Comparison of ENCODE assay signal across 21 cellular contexts in the genomic region with DNA sequence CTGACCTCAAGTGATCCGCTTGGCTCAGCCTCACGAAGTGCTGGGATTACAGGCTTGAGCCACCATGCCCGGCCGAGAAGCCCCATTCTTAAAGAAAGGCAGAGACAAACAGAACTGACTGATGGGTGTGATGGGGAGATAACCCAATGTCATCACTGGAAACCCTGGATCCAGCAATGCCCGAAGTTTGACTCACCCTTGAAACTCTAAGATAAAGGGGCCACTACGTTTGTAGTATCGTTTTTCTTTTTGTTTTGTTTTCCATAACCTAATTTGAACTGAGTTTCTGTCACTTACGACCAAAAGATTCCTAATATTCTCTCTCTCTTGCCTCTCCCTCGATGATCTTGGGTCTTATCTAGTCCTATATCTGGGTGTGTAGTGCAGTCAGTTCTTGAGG. TPM values are rescaled to one million over a fixed set of nuclear protein-coding genes. Genes with fewer than 3 reads are reported as not detected.
A peak's percentile ranks its signal among the peaks of the same experiment; 100 is the strongest.
DNase-seq lines count a peak whose midpoint lies in the region; ATAC-seq lines count a peak whose summit lies in the region.
"Had no signal": no experiment of that assay in that cellular context is flagged by ENCODE, and none has a peak within 500 bp of the region (broad histone marks: within the 10 kb centered on the region; RNA-seq: fewer than 3 reads in every experiment).

No MANE protein-coding gene starts in this region.

- intact Hi-C loops in activated CD4-positive, alpha-beta memory T cell treated with anti-CD3 and anti-CD28 coated beads for 36 hours (cut with micrococcal nuclease) = loop anchor here (1.0 to 10.0 kb wide), 2 partner anchors 27 to 578 kb away; no protein-coding TSS in a partner anchor

- peak; percentile 52 for DNase-seq in activated CD4-positive, alpha-beta memory T cell treated with anti-CD3 and anti-CD28 coated beads for 36 hours
- DNase-seq in activated CD4-positive, alpha-beta memory T cell treated with anti-CD3 and anti-CD28 coated beads, Interleukin-2, amount 10 ng/mL, durations not matched to agents 7 days and 5 days = no peak
- DNase-seq in M059J (ENCODE audit: low read depth) (peak; percentile 18), SK-N-DZ (ENCODE audit: low spot score) (no peak), cerebellar cortex (ENCODE audit: low spot score) (no peak)
- DNase-seq in stimulated activated naive CD8-positive, alpha-beta T cell treated with anti-CD3 and anti-CD28 coated beads, Interleukin-15, Interleukin-2, amounts not matched to agents 100 U/mL and 50 U/mL, for 24 hours = no peak
- no peak for DNase-seq in stimulated activated effector memory CD8-positive, alpha-beta T cell treated with anti-CD3 and anti-CD28 coated beads, Interleukin-12 subunit alpha, Interleukin-12 subunit beta, amount 100 ng/mL, for 72 hours (ENCODE audit: low spot score in 2 of 2)
- DNase-seq: activated CD4-positive, CD25-positive, alpha-beta regulatory T cell treated with anti-CD3 and anti-CD28 coated beads, Interleukin-2, amount 50 U/mL, for 72 hours; central memory CD4-positive, alpha-beta T cell; DMS153; effector CD4-positive, alpha-beta T cell; foreskin melanocyte; hippocampal formation; MM.1S; mucosa of descending colon; NCI-H1436; NCI-H510A treated with DMSO at 0.1 percent for 48 hours; RPMI8226; stimulated activated CD4-positive, alpha-beta T cell treated with anti-CD3 and anti-CD28 coated beads, Interleukin-4, amount 100 ng/mL, for 4 hours had no signal

- ATAC-seq in stimulated activated naive CD8-positive, alpha-beta T cell treated with anti-CD3 and anti-CD28 coated beads, Interleukin-15, Interleukin-2, amounts not matched to agents 100 U/mL and 50 U/mL, for 24 hours = peak; percentile 34
- ATAC-seq in stimulated activated effector memory CD8-positive, alpha-beta T cell treated with anti-CD3 and anti-CD28 coated beads, Interleukin-12 subunit alpha, Interleukin-12 subunit beta, amount 100 ng/mL, for 72 hours = no peak
- ATAC-seq: mucosa of descending colon, SK-N-SH treated with all-trans-retinoic acid at 6 μM for 48 hours had no signal

- POLR2A ChIA-PET in activated CD4-positive, alpha-beta memory T cell treated with anti-CD3 and anti-CD28 coated beads for 36 hours (lab: Charles Lee) = no interaction called here
- POLR2A ChIA-PET in activated CD4-positive, alpha-beta memory T cell treated with anti-CD3 and anti-CD28 coated beads, Interleukin-2, amount 10 ng/mL, durations not matched to agents 7 days and 5 days (lab: Charles Lee) = interaction anchor here (0.7 to 5.5 kb wide), 3 partner anchors 60 to 87 kb away, joined by 3 to 35 read pairs (median 34); partner anchors contain the start of genes E2F2 and ID3

- H3K36me3 Mint-ChIP-seq in activated CD4-positive, alpha-beta memory T cell treated with anti-CD3 and anti-CD28 coated beads for 36 hours = no peaks in the 10 kb centered on the region
- peaks cover 6% of the 10 kb centered on the region for H3K36me3 Mint-ChIP-seq in activated CD4-positive, alpha-beta memory T cell treated with anti-CD3 and anti-CD28 coated beads, Interleukin-2, amount 10 ng/mL, durations not matched to agents 7 days and 5 days (ENCODE audit: low read depth)
- H3K36me3 Mint-ChIP-seq in activated naive CD8-positive, alpha-beta T cell = no peaks in the 10 kb centered on the region
- H3K36me3 Mint-ChIP-seq in stimulated activated effector memory CD8-positive, alpha-beta T cell treated with anti-CD3 and anti-CD28 coated beads, Interleukin-12 subunit alpha, Interleukin-12 subunit beta, amount 100 ng/mL, for 72 hours = no peaks in the 10 kb centered on the region

- H3K4me3 Mint-ChIP-seq in activated CD4-positive, alpha-beta memory T cell treated with anti-CD3 and anti-CD28 coated beads for 36 hours = no peak overlapping the region
- H3K4me3 Mint-ChIP-seq in activated CD4-positive, alpha-beta memory T cell treated with anti-CD3 and anti-CD28 coated beads, Interleukin-2, amount 10 ng/mL, durations not matched to agents 7 days and 5 days = no peak overlapping the region
- peak overlapping the region; percentile 49 for H3K4me3 Mint-ChIP-seq in activated naive CD8-positive, alpha-beta T cell
- no peak overlapping the region for H3K4me3 Mint-ChIP-seq in stimulated activated effector memory CD8-positive, alpha-beta T cell treated with anti-CD3 and anti-CD28 coated beads, Interleukin-12 subunit alpha, Interleukin-12 subunit beta, amount 100 ng/mL, for 72 hours

- peaks cover 83% of the 10 kb centered on the region for H3K4me1 Mint-ChIP-seq in activated CD4-positive, alpha-beta memory T cell treated with anti-CD3 and anti-CD28 coated beads for 36 hours (ENCODE audit: low read depth)
- peaks cover 73% of the 10 kb centered on the region for H3K4me1 Mint-ChIP-seq in activated CD4-positive, alpha-beta memory T cell treated with anti-CD3 and anti-CD28 coated beads, Interleukin-2, amount 10 ng/mL, durations not matched to agents 7 days and 5 days
- peaks cover 96% of the 10 kb centered on the region for H3K4me1 Mint-ChIP-seq in activated naive CD8-positive, alpha-beta T cell (ENCODE audit: low read depth)
- peaks cover 70% of the 10 kb centered on the region for H3K4me1 Mint-ChIP-seq in stimulated activated effector memory CD8-positive, alpha-beta T cell treated with anti-CD3 and anti-CD28 coated beads, Interleukin-12 subunit alpha, Interleukin-12 subunit beta, amount 100 ng/mL, for 72 hours

- peak overlapping the region; percentile 74 for H3K27ac Mint-ChIP-seq in activated CD4-positive, alpha-beta memory T cell treated with anti-CD3 and anti-CD28 coated beads for 36 hours
- no peak overlapping the region for H3K27ac Mint-ChIP-seq in activated CD4-positive, alpha-beta memory T cell treated with anti-CD3 and anti-CD28 coated beads, Interleukin-2, amount 10 ng/mL, durations not matched to agents 7 days and 5 days
- peak overlapping the region; percentile 95 for H3K27ac Mint-ChIP-seq in activated naive CD8-positive, alpha-beta T cell
- H3K27ac Mint-ChIP-seq in stimulated activated effector memory CD8-positive, alpha-beta T cell treated with anti-CD3 and anti-CD28 coated beads, Interleukin-12 subunit alpha, Interleukin-12 subunit beta, amount 100 ng/mL, for 72 hours = no peak overlapping the region

- no peaks in the 10 kb centered on the region for H3K27me3 Mint-ChIP-seq in activated CD4-positive, alpha-beta memory T cell treated with anti-CD3 and anti-CD28 coated beads for 36 hours
- peaks cover 15% of the 10 kb centered on the region for H3K27me3 Mint-ChIP-seq in activated CD4-positive, alpha-beta memory T cell treated with anti-CD3 and anti-CD28 coated beads, Interleukin-2, amount 10 ng/mL, durations not matched to agents 7 days and 5 days
- H3K27me3 Mint-ChIP-seq in activated naive CD8-positive, alpha-beta T cell = no peaks in the 10 kb centered on the region

- CTCF ChIA-PET in activated CD4-positive, alpha-beta memory T cell treated with anti-CD3 and anti-CD28 coated beads for 36 hours (lab: Charles Lee) = interaction anchor here (0.8 to 2.2 kb wide), 2 partner anchors 20 to 59 kb away, joined by 3 to 6 read pairs; no protein-coding TSS in a partner anchor
- CTCF ChIA-PET in activated CD4-positive, alpha-beta memory T cell treated with anti-CD3 and anti-CD28 coated beads, Interleukin-2, amount 10 ng/mL, durations not matched to agents 7 days and 5 days (lab: Charles Lee) = no interaction called here

- no peaks in the 10 kb centered on the region for H3K9me3 Mint-ChIP-seq in activated CD4-positive, alpha-beta memory T cell treated with anti-CD3 and anti-CD28 coated beads for 36 hours
- H3K9me3 Mint-ChIP-seq in activated CD4-positive, alpha-beta memory T cell treated with anti-CD3 and anti-CD28 coated beads, Interleukin-2, amount 10 ng/mL, durations not matched to agents 7 days and 5 days = no peaks in the 10 kb centered on the region
- H3K9me3 Mint-ChIP-seq in activated naive CD8-positive, alpha-beta T cell (ENCODE audit: low read depth) = no peaks in the 10 kb centered on the region
- H3K9me3 Mint-ChIP-seq in stimulated activated effector memory CD8-positive, alpha-beta T cell treated with anti-CD3 and anti-CD28 coated beads, Interleukin-12 subunit alpha, Interleukin-12 subunit beta, amount 100 ng/mL, for 72 hours = no peaks in the 10 kb centered on the region

RNA-seq across cellular contexts. Expression of gene ID3, which starts 57.7 kb away (rescaled TPM):
- total RNA-seq in activated CD4-positive, alpha-beta memory T cell treated with anti-CD3 and anti-CD28 coated beads for 36 hours = 10 to 100 TPM; 35.9 to 36.2 TPM
- 10 to 100 TPM; 14.7 to 14.8 TPM for total RNA-seq in activated CD4-positive, alpha-beta memory T cell treated with anti-CD3 and anti-CD28 coated beads, Interleukin-2, amount 10 ng/mL, durations not matched to agents 7 days and 5 days
- 909 and 1,078 TPM in 2 replicates for total RNA-seq in M059J (2014; rRNA removed; shearing (Covaris generic))
- 79.5 and 102 TPM in 2 replicates for polyA plus RNA-seq in SK-N-DZ (2014; cell fraction: cytosol; rRNA removed)
- 83.1 and 85.5 TPM in 2 replicates for polyA plus RNA-seq in SK-N-DZ (2014; cell fraction: nucleus; rRNA removed)

Comparison
In these comparisons a context has a peak if more than half of its experiments do, and no peak if none do; other contexts are left out.
1. DNase-seq: peak in activated CD4-positive, alpha-beta memory T cell treated with anti-CD3 and anti-CD28 coated beads for 36 hours (single experiment) and M059J (single experiment); none in activated CD4-positive, alpha-beta memory T cell treated with anti-CD3 and anti-CD28 coated beads, Interleukin-2, amount 10 ng/mL, durations not matched to agents 7 days and 5 days (single experiment), stimulated activated naive CD8-positive, alpha-beta T cell treated with anti-CD3 and anti-CD28 coated beads, Interleukin-15, Interleukin-2, amounts not matched to agents 100 U/mL and 50 U/mL, for 24 hours (single experiment), stimulated activated effector memory CD8-positive, alpha-beta T cell treated with anti-CD3 and anti-CD28 coated beads, Interleukin-12 subunit alpha, Interleukin-12 subunit beta, amount 100 ng/mL, for 72 hours (0 of 2), SK-N-DZ (single experiment) and cerebellar cortex (single experiment).
2. H3K27ac Mint-ChIP-seq: peak in activated CD4-positive, alpha-beta memory T cell treated with anti-CD3 and anti-CD28 coated beads for 36 hours (single experiment) and activated naive CD8-positive, alpha-beta T cell (single experiment); none in activated CD4-positive, alpha-beta memory T cell treated with anti-CD3 and anti-CD28 coated beads, Interleukin-2, amount 10 ng/mL, durations not matched to agents 7 days and 5 days (single experiment) and stimulated activated effector memory CD8-positive, alpha-beta T cell treated with anti-CD3 and anti-CD28 coated beads, Interleukin-12 subunit alpha, Interleukin-12 subunit beta, amount 100 ng/mL, for 72 hours (single experiment).
3. RNA of gene ID3, which starts 57.7 kb away (total RNA-seq): 909 to 1,078 TPM in M059J; 35.9 to 36.2 TPM in activated CD4-positive, alpha-beta memory T cell treated with anti-CD3 and anti-CD28 coated beads for 36 hours and 14.7 to 14.8 TPM in activated CD4-positive, alpha-beta memory T cell treated with anti-CD3 and anti-CD28 coated beads, Interleukin-2, amount 10 ng/mL, durations not matched to agents 7 days and 5 days; every median in the first group is over 10 times any median in the second.